ENCODE assay signal across 8 cellular contexts in genomic region chr2:31233741-31234689, GRCh38. TPM values are rescaled to one million over a fixed set of nuclear protein-coding genes. Genes with fewer than 3 reads are reported as not detected.
DNase-seq lines count a peak whose midpoint lies in the region; TF ChIP-seq lines count a peak whose summit lies in the region.

EHD3 (plus strand) TSS chr2:31234152; CDS start chr2:31234622, 470 bp downstream.

- no peaks in the 10 kb centered on the region for H3K9me2 ChIP-seq in hepatocyte (replicated peaks; ENCODE audit: insufficient read depth)

- no peaks in the 10 kb centered on the region for H3K36me3 ChIP-seq in hepatocyte (replicated peaks; ENCODE audit: insufficient read depth, low read depth)

- WGBS in hepatocyte (ENCODE audit: low lambda C conversion rate, missing lambda C conversion rate): 1% methylated on average over 71 of the region's 74 CpGs

- H3K9me3 Mint-ChIP-seq in HFFc6: no peaks in the 10 kb centered on the region

- peak within 1 kb of the TSS; percentile 50 for H3K27ac Mint-ChIP-seq in HFFc6

- peaks cover 6% of the 10 kb centered on the region for H3K4me1 ChIP-seq in hepatocyte (ENCODE audit: insufficient read depth)

- peak; percentile 85 for TF ChIP-seq CTCF in HFFc6 (IDR thresholded peaks at IDR 0.05)
- peak; percentile 68 for TF ChIP-seq CTCF in astrocyte of the cerebellum (IDR thresholded peaks at IDR 0.05; ENCODE audit: low read depth, low read length, missing control alignments)
- peak; percentile 68 for TF ChIP-seq CTCF in hepatocyte (IDR thresholded peaks at IDR 0.05; ENCODE audit: poor library complexity)

- no peaks in the 10 kb centered on the region for H3K36me3 Mint-ChIP-seq in HFFc6 (ENCODE audit: low read depth)

- H3K27me3 ChIP-seq in hepatocyte: no peaks in the 10 kb centered on the region

- H3K27ac ChIP-seq in hepatocyte: peak within 1 kb of the TSS; percentile 29

- H3K4me3 Mint-ChIP-seq in HFFc6: peak within 1 kb of the TSS; percentile 82

- no peaks in the 10 kb centered on the region for H4K20me1 ChIP-seq in hepatocyte (ENCODE audit: insufficient read depth, poor library complexity, severe bottlenecking)

- H3K9me3 ChIP-seq in hepatocyte (ENCODE audit: low read depth): no peaks in the 10 kb centered on the region

- H3K79me2 ChIP-seq in hepatocyte: peaks cover 8% of the 10 kb centered on the region

- in situ Hi-C loops in astrocyte of the cerebellum (cut with HindIII; ENCODE audit: low sequenced_read_pairs): loop anchor here (5.0 kb wide), 1 partner anchor 92 kb away; no protein-coding TSS in a partner anchor

- H3K4me3 ChIP-seq in astrocyte of the cerebellum (ENCODE audit: low read depth, low read length) (peak within 1 kb of the TSS; percentile 59), hepatocyte (peak within 1 kb of the TSS; percentile 55)

- H3K4me1 Mint-ChIP-seq in HFFc6 (ENCODE audit: low read depth): peaks cover 50% of the 10 kb centered on the region

- peak within 1 kb of the TSS; percentile 83 for H2AFZ ChIP-seq in hepatocyte

- DNase-seq in GM04503 (ENCODE audit: low read depth) (peak; percentile 42), HFFc6 (peak; percentile 92), NCI-H1105 treated with DMSO at 0.1 percent for 48 hours (lab: John Stamatoyannopoulos, UW) (peak; percentile 92), T-helper 2 cell (peak; percentile 42 to 83 (median 55)), astrocyte of the cerebellum (ENCODE audit: low read depth) (peak; percentile 69), hepatocyte (ENCODE audit: low spot score) (peak; percentile 94), renal cortical epithelial cell (ENCODE audit: low read depth) (peak; percentile 73), LoVo (ENCODE audit: low spot score) (no peak)

- peak within 1 kb of the TSS; percentile 98 for H3K4me2 ChIP-seq in hepatocyte

- H3K27me3 Mint-ChIP-seq in HFFc6 (ENCODE audit: insufficient read depth): peaks cover 4% of the 10 kb centered on the region; the same call in 1 of the 2 replicates

RNA-seq across cellular contexts. Expression of gene EHD3, which starts in this region (rescaled TPM):
- total RNA-seq in HFFc6 (2021; fragmentation: NEBNext Ultra II Directional; extraction: Animal tissue kit (Norgen Biotek cat#: 25700)): 10 to 100 TPM; 49.6 to 70.6 (median 62.0) TPM
- total RNA-seq in hepatocyte: 6.0 and 6.2 TPM in 2 replicates
- 4.5 and 7.3 TPM in 2 replicates for polyA plus RNA-seq in hepatocyte
- total RNA-seq in renal cortical epithelial cell: 5.4 and 9.5 TPM in 2 replicates
